In genomic region chr1:3717715-3718601, GRCh38 we compare ENCODE assay signal across 11 cellular contexts. TPM values are rescaled to one million over a fixed set of nuclear protein-coding genes. Genes with fewer than 3 reads are reported as not detected.
A peak's percentile ranks its signal among the peaks of the same experiment; 100 is the strongest.
DNase-seq lines count a peak whose midpoint lies in the region; ATAC-seq, FAIRE-seq and TF ChIP-seq lines count a peak whose summit lies in the region.
"Had no signal": no experiment of that assay in that cellular context is flagged by ENCODE, and none has a peak within 500 bp of the region (broad histone marks: within the 10 kb centered on the region; RNA-seq: fewer than 3 reads in every experiment).

No MANE protein-coding gene starts in this region.

- DNase-seq in stimulated activated CD4-positive, alpha-beta T cell treated with anti-CD3 and anti-CD28 coated beads, Interleukin-15, amount 100 ng/mL, for 24 hours: peak; percentile 35
- DNase-seq in stimulated activated CD4-positive, alpha-beta T cell treated with anti-CD3 and anti-CD28 coated beads, Interleukin-4, amount 100 ng/mL, for 24 hours: no peak
- DNase-seq in RPMI8226: peak; percentile 54
- peak; percentile 62 for DNase-seq in hepatocyte (ENCODE audit: low spot score)
- no peak for DNase-seq in GDM1 (lab: John Stamatoyannopoulos, UW)
- no peak for DNase-seq in RCC 7860 (ENCODE audit: low spot score)
- no peak for DNase-seq in NCI-H146 (lab: John Stamatoyannopoulos, UW)
- DNase-seq: psoas muscle had no signal

- H2AFZ ChIP-seq in hepatocyte: no peak overlapping the region

- no peaks in the 10 kb centered on the region for H3K4me1 ChIP-seq in hepatocyte (ENCODE audit: insufficient read depth)
- H3K4me1 ChIP-seq: SJSA1 had no signal

- no peak overlapping the region for H3K27ac ChIP-seq in hepatocyte
- H3K27ac ChIP-seq: psoas muscle, SJSA1 had no signal

- no peaks in the 10 kb centered on the region for H4K20me1 ChIP-seq in hepatocyte (ENCODE audit: insufficient read depth, poor library complexity, severe bottlenecking)

- FAIRE-seq in RCC 7860 (lab: Jason Lieb, UNC): no peak
- FAIRE-seq: islet of Langerhans had no signal

- WGBS in hepatocyte (ENCODE audit: low lambda C conversion rate, missing lambda C conversion rate): 29% methylated on average over 25 of the region's 40 CpGs

- H3K79me2 ChIP-seq in hepatocyte: no peaks in the 10 kb centered on the region

- no peaks in the 10 kb centered on the region for H3K27me3 ChIP-seq in hepatocyte
- H3K27me3 ChIP-seq: SJSA1 had no signal

- no peaks in the 10 kb centered on the region for H3K9me3 ChIP-seq in hepatocyte (ENCODE audit: low read depth)
- H3K9me3 ChIP-seq: psoas muscle, SJSA1 had no signal

- no peaks in the 10 kb centered on the region for H3K9me2 ChIP-seq in hepatocyte (replicated peaks; ENCODE audit: insufficient read depth)

- TF ChIP-seq CTCF in hepatocyte (IDR thresholded peaks at IDR 0.05; ENCODE audit: poor library complexity): no peak

- H3K4me3 ChIP-seq in hepatocyte: no peak overlapping the region
- H3K4me3 ChIP-seq: psoas muscle, SJSA1 had no signal

- ATAC-seq in HG02840 (IDR thresholded peaks at IDR 0.05; ENCODE audit: low FRiP score, unreplicated experiment): no peak
- ATAC-seq: psoas muscle had no signal

- H3K36me3 ChIP-seq in hepatocyte (replicated peaks; ENCODE audit: insufficient read depth, low read depth): no peaks in the 10 kb centered on the region
- H3K36me3 ChIP-seq: SJSA1 had no signal

- H3K4me2 ChIP-seq in hepatocyte: peak overlapping the region; percentile 67

RNA-seq across cellular contexts. Expression of gene CCDC27, which starts 34.3 kb away (rescaled TPM):
- total RNA-seq in hepatocyte: 0.17 and 0.72 TPM in 2 replicates
- polyA plus RNA-seq in hepatocyte: 0.59 and 0.73 TPM in 2 replicates
- total RNA-seq: SJSA1 had no signal

RNA-seq across cellular contexts. Expression of gene SMIM1, which starts 54.6 kb away (rescaled TPM):
- total RNA-seq in hepatocyte: 21.0 and 33.6 TPM in 2 replicates
- polyA plus RNA-seq in hepatocyte: 116 and 118 TPM in 2 replicates
- total RNA-seq: SJSA1 had no signal

Comparison
In these comparisons a context has a peak if more than half of its experiments do, and no peak if none do; other contexts are left out.
1. DNase-seq: peak in stimulated activated CD4-positive, alpha-beta T cell treated with anti-CD3 and anti-CD28 coated beads, Interleukin-15, amount 100 ng/mL, for 24 hours (single experiment), RPMI8226 (single experiment) and hepatocyte (single experiment); none in stimulated activated CD4-positive, alpha-beta T cell treated with anti-CD3 and anti-CD28 coated beads, Interleukin-4, amount 100 ng/mL, for 24 hours (single experiment), GDM1 (single experiment), RCC 7860 (single experiment) and NCI-H146 (single experiment).